ENCODE assay signal across 25 cellular contexts in genomic region chr21:42545745-42546144, GRCh38. TPM values are rescaled to one million over a fixed set of nuclear protein-coding genes. Genes with fewer than 3 reads are reported as not detected.
A peak's percentile ranks its signal among the peaks of the same experiment; 100 is the strongest.
DNase-seq lines count a peak whose midpoint lies in the region; ATAC-seq and TF ChIP-seq lines count a peak whose summit lies in the region.
"Had no signal": no experiment of that assay in that cellular context is flagged by ENCODE, and none has a peak within 500 bp of the region (broad histone marks: within the 10 kb centered on the region; RNA-seq: fewer than 3 reads in every experiment).

No MANE protein-coding gene starts in this region.

- H3K9ac ChIP-seq in endodermal cell (ENCODE audit: extremely low read depth, low read length, poor library complexity, severe bottlenecking): no peak overlapping the region

- H3K4me1 Mint-ChIP-seq in CD8-positive, alpha-beta memory T cell: peaks cover 0 to 9% (median 9%) of the 10 kb centered on the region in 3 donors
- peaks cover 5% of the 10 kb centered on the region for H3K4me1 Mint-ChIP-seq in endodermal cell
- H3K4me1 Mint-ChIP-seq in stimulated activated memory B cell treated with anti-CD40 and anti-IgM and Interleukin-4, amounts not matched to agents 10 μg/mL and 1 μg/mL and 100 μg/mL, for 72 hours: peaks cover 29% of the 10 kb centered on the region

- H3K27me3 Mint-ChIP-seq in CD8-positive, alpha-beta memory T cell: no peaks in the 10 kb centered on the region
- H3K27me3 Mint-ChIP-seq in endodermal cell (ENCODE audit: insufficient read depth): no peaks in the 10 kb centered on the region
- no peaks in the 10 kb centered on the region for H3K27me3 Mint-ChIP-seq in stimulated activated memory B cell treated with anti-CD40 and anti-IgM and Interleukin-4, amounts not matched to agents 10 μg/mL and 1 μg/mL and 100 μg/mL, for 72 hours
- H3K27me3 Mint-ChIP-seq: CD4-positive, alpha-beta memory T cell had no signal

- H3K9me2 ChIP-seq in PC-9 (ENCODE audit: insufficient read depth): no peaks in the 10 kb centered on the region

- no peaks in the 10 kb centered on the region for H4K20me1 ChIP-seq in PC-9 (ENCODE audit: insufficient read depth)

- H3K27ac ChIP-seq in CD8-positive, alpha-beta memory T cell (ENCODE audit: low read depth, low read length): peak overlapping the region; percentile 70
- H3K27ac ChIP-seq in endodermal cell (ENCODE audit: low read depth, low read length) (no peak overlapping the region), PC-9 (no peak overlapping the region)
- H3K27ac ChIP-seq: RWPE1 had no signal

- H3K9me3 Mint-ChIP-seq in CD8-positive, alpha-beta memory T cell: no peaks in the 10 kb centered on the region
- H3K9me3 Mint-ChIP-seq in endodermal cell: peaks cover under 1% of the 10 kb centered on the region
- H3K9me3 Mint-ChIP-seq in stimulated activated memory B cell treated with anti-CD40 and anti-IgM and Interleukin-4, amounts not matched to agents 10 μg/mL and 1 μg/mL and 100 μg/mL, for 72 hours: no peaks in the 10 kb centered on the region
- H3K9me3 Mint-ChIP-seq: CD4-positive, alpha-beta memory T cell; GM23338; H9 had no signal

- H3K27ac Mint-ChIP-seq in CD8-positive, alpha-beta memory T cell: peak overlapping the region in 1 of 8 donors; percentile 36
- H3K27ac Mint-ChIP-seq in endodermal cell: peak overlapping the region; percentile 56
- H3K27ac Mint-ChIP-seq in stimulated activated memory B cell treated with anti-CD40 and anti-IgM and Interleukin-4, amounts not matched to agents 10 μg/mL and 1 μg/mL and 100 μg/mL, for 72 hours: peak overlapping the region; percentile 42
- H3K27ac Mint-ChIP-seq: CD4-positive, alpha-beta memory T cell; GM23338 had no signal

- CTCF ChIA-PET in CD8-positive, alpha-beta memory T cell (lab: Charles Lee): no interaction called here
- CTCF ChIA-PET in PC-9 (lab: Charles Lee): no interaction called here

- TF ChIP-seq CTCF in endodermal cell (conservative IDR thresholded peaks at IDR 0.05): no peak
- no peak for TF ChIP-seq CTCF in mucosa of descending colon (IDR thresholded peaks at IDR 0.05)
- TF ChIP-seq CTCF in PC-9 (conservative IDR thresholded peaks at IDR 0.05): no peak

- no peak overlapping the region for H2AFZ ChIP-seq in PC-9
- H2AFZ ChIP-seq: GM23338 had no signal

- H3K36me3 ChIP-seq in CD8-positive, alpha-beta memory T cell (ENCODE audit: insufficient read depth, low read length): peaks cover 8% of the 10 kb centered on the region
- H3K36me3 ChIP-seq in endodermal cell (ENCODE audit: control insufficient read depth, insufficient read depth, low read length) (peaks cover 9% of the 10 kb centered on the region), mucosa of descending colon (ENCODE audit: low read depth) (no peaks in the 10 kb centered on the region), PC-9 (ENCODE audit: low read depth) (no peaks in the 10 kb centered on the region; the same call in 1 of the 2 replicates)
- H3K36me3 ChIP-seq: MG63 had no signal

- H3K36me3 Mint-ChIP-seq in CD8-positive, alpha-beta memory T cell: peaks cover 13 to 90% (median 26%) of the 10 kb centered on the region in 3 donors
- H3K36me3 Mint-ChIP-seq in endodermal cell (ENCODE audit: low read depth): peaks cover 85% of the 10 kb centered on the region
- H3K36me3 Mint-ChIP-seq in stimulated activated memory B cell treated with anti-CD40 and anti-IgM and Interleukin-4, amounts not matched to agents 10 μg/mL and 1 μg/mL and 100 μg/mL, for 72 hours: peaks cover 78% of the 10 kb centered on the region

- DNase-seq in CD8-positive, alpha-beta memory T cell: no peak
- no peak for DNase-seq in endodermal cell
- peak in 2 of 3 donors; percentile 21 to 29 for DNase-seq in mucosa of descending colon
- no peak for DNase-seq in anterior cingulate cortex (lab: John Stamatoyannopoulos, UW)
- DNase-seq in PC-9: no peak
- DNase-seq in cortex of kidney (lab: John Stamatoyannopoulos, UW): no peak
- DNase-seq: C1 segment of cervical spinal cord; Caco-2; CD4-positive, alpha-beta memory T cell; H9; KG1; MG63; NCI-H1105 treated with DMSO at 0.1 percent for 48 hours; NCI-H146; NCI-H1930; NCI-H446; NCI-H526 treated with DMSO at 0.1 percent for 48 hours; SHP77 had no signal

- WGBS in endodermal cell (ENCODE audit: insufficient coverage in 1 of 2, insufficient read length in 1 of 2), 2 experiments: 80 to 98% methylated on average over 5 to 8 of the region's 8 CpGs

- no TSS peak for BruUV-seq in PC-9 (replicated peaks; lab: Mats Ljungman, UMichigan)

- POLR2A ChIA-PET in CD8-positive, alpha-beta memory T cell (lab: Charles Lee): no interaction called here
- POLR2A ChIA-PET in PC-9 (lab: Charles Lee; ENCODE audit: unreplicated experiment): no interaction called here

- no peak overlapping the region for H3K4me2 ChIP-seq in PC-9
- H3K4me2 ChIP-seq: GM23338 had no signal

- no peaks in the 10 kb centered on the region for H3K27me3 ChIP-seq in CD8-positive, alpha-beta memory T cell (ENCODE audit: insufficient read depth, low read length, poor library complexity, severe bottlenecking)
- H3K27me3 ChIP-seq in endodermal cell (ENCODE audit: control insufficient read depth, insufficient read depth, low read length, poor library complexity, severe bottlenecking): no peaks in the 10 kb centered on the region
- no peaks in the 10 kb centered on the region for H3K27me3 ChIP-seq in PC-9 (ENCODE audit: insufficient read depth, low read depth)
- H3K27me3 ChIP-seq: MG63 had no signal

- no peaks in the 10 kb centered on the region for H3K79me2 ChIP-seq in PC-9 (ENCODE audit: low read depth)

- peak; percentile 6 for ATAC-seq in mucosa of descending colon
- no peak for ATAC-seq in stimulated activated memory B cell treated with anti-CD40 and anti-IgM and Interleukin-4, amounts not matched to agents 10 μg/mL and 1 μg/mL and 100 μg/mL, for 72 hours
- ATAC-seq in HG02759 (IDR thresholded peaks at IDR 0.05; ENCODE audit: unreplicated experiment): no peak
- ATAC-seq: GM23338, Panc1 had no signal

- H3K4me1 ChIP-seq in CD8-positive, alpha-beta memory T cell (ENCODE audit: insufficient read depth, low read length): peaks cover 4% of the 10 kb centered on the region
- H3K4me1 ChIP-seq in endodermal cell (ENCODE audit: control insufficient read depth, insufficient read depth, low read length) (no peaks in the 10 kb centered on the region), mucosa of descending colon (ENCODE audit: low read depth) (peaks cover 3% of the 10 kb centered on the region), PC-9 (replicated peaks; ENCODE audit: insufficient read depth) (no peaks in the 10 kb centered on the region; the same call in 1 of the 2 replicates)

- no peaks in the 10 kb centered on the region for H3K9me3 ChIP-seq in CD8-positive, alpha-beta memory T cell (ENCODE audit: low read length)
- no peaks in the 10 kb centered on the region for H3K9me3 ChIP-seq in endodermal cell (ENCODE audit: control insufficient read depth, low read length)
- H3K9me3 ChIP-seq in mucosa of descending colon: no peaks in the 10 kb centered on the region
- H3K9me3 ChIP-seq in PC-9 (ENCODE audit: insufficient read depth, low read depth): no peaks in the 10 kb centered on the region
- H3K9me3 ChIP-seq: Caco-2, MG63 had no signal

- H3F3A ChIP-seq in PC-9 (ENCODE audit: insufficient read depth, low read depth): peaks cover 3% of the 10 kb centered on the region

- intact Hi-C loops in mucosa of descending colon (cut with DNase I, micrococcal nuclease) (no loop called here), PC-9 (cut with micrococcal nuclease; ENCODE audit: unreplicated experiment) (no loop called here)

- no peak overlapping the region for H3K4me3 ChIP-seq in CD8-positive, alpha-beta memory T cell (ENCODE audit: low read length)
- H3K4me3 ChIP-seq in endodermal cell (ENCODE audit: low read length): no peak overlapping the region
- H3K4me3 ChIP-seq in mucosa of descending colon: no peak overlapping the region
- no peak overlapping the region for H3K4me3 ChIP-seq in PC-9
- H3K4me3 ChIP-seq: GM23338, MG63 had no signal

- H3K4me3 Mint-ChIP-seq in CD8-positive, alpha-beta memory T cell: no peak overlapping the region
- no peak overlapping the region for H3K4me3 Mint-ChIP-seq in endodermal cell
- no peak overlapping the region for H3K4me3 Mint-ChIP-seq in stimulated activated memory B cell treated with anti-CD40 and anti-IgM and Interleukin-4, amounts not matched to agents 10 μg/mL and 1 μg/mL and 100 μg/mL, for 72 hours
- H3K4me3 Mint-ChIP-seq: CD4-positive, alpha-beta memory T cell; GM23338; H9 had no signal

RNA-seq across cellular contexts. Expression of gene SLC37A1, which starts 32.1 kb away (rescaled TPM):
- 10 to 100 TPM; 16.6 to 16.9 TPM for total RNA-seq in CD8-positive, alpha-beta memory T cell
- 6.5 TPM for polyA plus RNA-seq in CD8-positive, alpha-beta memory T cell
- total RNA-seq in endodermal cell (10 to 100 TPM; 22.7 to 47.0 TPM), mucosa of descending colon (100 to 1,000 TPM in 1 of 3 donors, 10 to 100 TPM in 2; 52.3 to 179 (median 92.3) TPM), PC-9 (2021) (23.5 and 26.7 TPM in 2 replicates)
- polyA plus RNA-seq in endodermal cell (2013, experiment 1 of 2): 7.6 TPM
- polyA plus RNA-seq in endodermal cell (2013, experiment 2 of 2): 6.3 TPM

RNA-seq across cellular contexts. Expression of gene RSPH1, which starts 49.7 kb away (rescaled TPM):
- not detected for total RNA-seq in CD8-positive, alpha-beta memory T cell
- not detected for polyA plus RNA-seq in CD8-positive, alpha-beta memory T cell
- total RNA-seq in endodermal cell (1 to 10 TPM; 1.8 to 2.2 TPM), mucosa of descending colon (1 to 10 TPM; 4.0 to 7.6 (median 4.5) TPM), PC-9 (2021) (4.3 and 8.0 TPM in 2 replicates)
- 0.57 TPM for polyA plus RNA-seq in endodermal cell (2013, experiment 1 of 2)
- polyA plus RNA-seq in endodermal cell (2013, experiment 2 of 2): 0.33 TPM
- total RNA-seq: A172; CD4-positive, alpha-beta memory T cell; GM23338 had no signal
- polyA plus RNA-seq: AG04450; CD4-positive, alpha-beta memory T cell had no signal

Comparison
In these comparisons a context has a peak if more than half of its experiments do, and no peak if none do; other contexts are left out.
1. DNase-seq: peak in mucosa of descending colon (2 of 3); none in CD8-positive, alpha-beta memory T cell (0 of 5), endodermal cell (single experiment), anterior cingulate cortex (0 of 58), PC-9 (0 of 2) and cortex of kidney (single experiment).